8 cellular contexts compared by ENCODE assay signal in the genomic region with DNA sequence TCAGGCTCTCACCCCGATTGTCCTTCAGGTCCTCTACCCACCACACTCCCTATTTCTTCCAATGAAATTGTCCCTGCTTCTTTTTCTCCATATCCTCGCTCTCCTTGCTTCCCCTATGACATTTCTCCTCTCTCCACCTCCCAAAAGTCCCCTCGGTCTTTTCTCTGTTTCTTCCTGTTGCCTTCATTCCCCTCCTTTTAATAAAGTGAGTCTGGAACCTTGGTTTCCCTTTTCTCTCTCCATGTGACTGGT. TPM values are rescaled to one million over a fixed set of nuclear protein-coding genes. Genes with fewer than 3 reads are reported as not detected.
A peak's percentile ranks its signal among the peaks of the same experiment; 100 is the strongest.
DNase-seq lines count a peak whose midpoint lies in the region; ATAC-seq and TF ChIP-seq lines count a peak whose summit lies in the region.

No MANE protein-coding gene starts in this region.

- H3K27me3 ChIP-seq in Caco-2 (replicated peaks; ENCODE audit: control insufficient read depth, insufficient read depth, low read length) (no peaks in the 10 kb centered on the region), KMS-11 (ENCODE audit: insufficient read depth, low read depth) (no peaks in the 10 kb centered on the region; the same call in 1 of the 2 replicates), mucosa of rectum (ENCODE audit: control insufficient read depth in 2 of 2, insufficient read depth in 2 of 2, low read length in 2 of 2) (no peaks in the 10 kb centered on the region)

- no peaks in the 10 kb centered on the region for H3K9me3 ChIP-seq in Caco-2
- no peaks in the 10 kb centered on the region for H3K9me3 ChIP-seq in mucosa of rectum (ENCODE audit: control insufficient read depth in 2 of 2, low read length in 2 of 2)

- BruUV-seq in Caco-2 (replicated peaks; lab: Mats Ljungman, UMichigan): TSS peak; percentile 89

- no peaks in the 10 kb centered on the region for H4K20me1 ChIP-seq in KMS-11 (ENCODE audit: insufficient read depth)

- ATAC-seq in GM19452 (IDR thresholded peaks at IDR 0.05; ENCODE audit: unreplicated experiment) (no peak), HG02763 (IDR thresholded peaks at IDR 0.05; ENCODE audit: unreplicated experiment) (no peak), HG03039 (IDR thresholded peaks at IDR 0.05; ENCODE audit: unreplicated experiment) (no peak)

- peak overlapping the region; percentile 48 for H2AFZ ChIP-seq in KMS-11 (ENCODE audit: low read depth)

- peaks cover 26% of the 10 kb centered on the region for H3K79me2 ChIP-seq in KMS-11 (ENCODE audit: insufficient read depth, low read depth)

- H3K4me1 ChIP-seq in Caco-2 (peaks cover 11% of the 10 kb centered on the region; the same call in 1 of the 2 replicates), KMS-11 (ENCODE audit: low read depth, poor library complexity, severe bottlenecking) (peaks cover 21% of the 10 kb centered on the region), mucosa of rectum (ENCODE audit: control insufficient read depth in 2 of 2, insufficient read depth in 2 of 2, low read length in 2 of 2) (peaks cover 22% of the 10 kb centered on the region in 2 donors)

- DNase-seq in Caco-2: no peak
- DNase-seq in cerebellum (ENCODE audit: low spot score): peak; percentile 34
- DNase-seq in activated CD8-positive, alpha-beta memory T cell treated with anti-CD3 and anti-CD28 coated beads, Interleukin-2, amount 50 U/mL, for 48 hours: no peak

- H3K27ac ChIP-seq in KMS-11 (peak overlapping the region; percentile 82), mucosa of rectum (ENCODE audit: low read depth in 2 of 2, low read length in 2 of 2) (peak overlapping the region; percentile 91 to 95)

- H3K27me3 Mint-ChIP-seq in Caco-2 (ENCODE audit: insufficient read depth, unreplicated experiment): no peaks in the 10 kb centered on the region

- intact Hi-C loops in Caco-2 (cut with micrococcal nuclease; ENCODE audit: unreplicated experiment): loop anchor here (5.0 kb wide), 1 partner anchor 193 kb away; a partner anchor contains a TSS

- POLR2A ChIA-PET in Caco-2 (lab: Charles Lee): no interaction called here

- CTCF ChIA-PET in Caco-2 (lab: Charles Lee): no interaction called here

- peak overlapping the region; percentile 95 for H3K9ac ChIP-seq in KMS-11
- peak overlapping the region; percentile 90 to 91 for H3K9ac ChIP-seq in mucosa of rectum (ENCODE audit: low read depth in 1 of 2, low read length in 2 of 2)

- H3K4me2 ChIP-seq in KMS-11: peak overlapping the region; percentile 41

- peak overlapping the region; percentile 99 for H3K27ac Mint-ChIP-seq in Caco-2 (ENCODE audit: unreplicated experiment)

- peaks cover 3% of the 10 kb centered on the region for H3K36me3 ChIP-seq in Caco-2 (ENCODE audit: control insufficient read depth, insufficient read depth, low read length)
- no peaks in the 10 kb centered on the region for H3K36me3 ChIP-seq in KMS-11 (ENCODE audit: insufficient read depth)
- peaks cover 18 to 21% of the 10 kb centered on the region in 2 donors for H3K36me3 ChIP-seq in mucosa of rectum (ENCODE audit: control insufficient read depth in 2 of 2, insufficient read depth in 2 of 2, low read length in 2 of 2)

- H3K4me3 ChIP-seq in Caco-2 (ENCODE audit: low read depth, low read length) (peak overlapping the region; percentile 62), KMS-11 (IDR thresholded peaks at IDR 0.05; ENCODE audit: insufficient read depth, low read depth, low read length) (no peak overlapping the region), mucosa of rectum (ENCODE audit: low read length in 2 of 2) (peak overlapping the region; percentile 85 to 92)

- peaks cover 33% of the 10 kb centered on the region for H3K36me3 Mint-ChIP-seq in Caco-2 (ENCODE audit: insufficient read depth, unreplicated experiment)

- peak overlapping the region; percentile 92 for H3K4me3 Mint-ChIP-seq in Caco-2 (ENCODE audit: unreplicated experiment)

- no peaks in the 10 kb centered on the region for H3K9me3 Mint-ChIP-seq in Caco-2 (ENCODE audit: unreplicated experiment)

- TF ChIP-seq CTCF in Caco-2 (IDR thresholded peaks at IDR 0.05; ENCODE audit: insufficient read depth in 1 of 2, low read depth in 1 of 2, low read length in 1 of 2, severe bottlenecking in 1 of 2, unreplicated experiment in 1 of 2) (no peak), KMS-11 (conservative IDR thresholded peaks at IDR 0.05; ENCODE audit: low read depth, low read length) (no peak)

- H3K4me1 Mint-ChIP-seq in Caco-2 (ENCODE audit: low read depth, unreplicated experiment): peaks cover 19% of the 10 kb centered on the region

RNA-seq across cellular contexts. Expression of a gene that starts 0.7 kb away (rescaled TPM):
- 22.4 and 22.7 TPM in 2 replicates for total RNA-seq in Caco-2 (2022)
- 12.4 TPM for total RNA-seq in cerebellum

RNA-seq across cellular contexts. Expression of a gene that starts 5.3 kb away (rescaled TPM):
- 0.30 and 0.48 TPM in 2 replicates for total RNA-seq in Caco-2 (2022)
- total RNA-seq in cerebellum: 19.6 TPM

RNA-seq across cellular contexts. Expression of a gene that starts 57.0 kb away (rescaled TPM):
- total RNA-seq in Caco-2 (2022) (0.95 and 1.5 TPM in 2 replicates), cerebellum (3.7 TPM)

Comparison
In these comparisons a context has a peak if more than half of its experiments do, and no peak if none do; other contexts are left out.
1. RNA of a gene that starts 5.3 kb away (total RNA-seq): 19.6 TPM in cerebellum (single experiment); 0.30 to 0.48 TPM in Caco-2; every median in the first group is over 10 times any median in the second.